Comparison of ENCODE assay signal across 17 cellular contexts in the genomic region with DNA sequence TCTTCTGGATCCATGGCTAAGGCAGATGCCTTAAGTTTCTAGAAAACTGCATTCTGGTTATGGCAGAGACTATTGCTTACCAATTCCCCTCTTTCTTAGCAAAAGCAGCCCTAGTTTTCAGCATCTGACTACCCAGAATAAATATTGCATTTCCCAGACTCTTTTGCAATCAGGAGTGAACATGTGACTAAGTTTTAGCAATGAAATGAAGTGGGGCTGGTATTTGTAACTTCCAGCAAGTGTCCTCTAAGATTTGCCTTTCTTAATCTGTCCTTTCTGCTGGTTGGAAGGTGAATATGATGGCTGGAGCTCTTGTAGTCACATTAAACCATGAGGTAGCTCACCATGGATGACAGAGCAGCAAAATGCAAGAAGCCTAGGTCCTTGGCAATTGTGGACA.
DNase-seq lines count a peak whose midpoint lies in the region; ATAC-seq, FAIRE-seq and TF ChIP-seq lines count a peak whose summit lies in the region.
"Had no signal": no experiment of that assay in that cellular context is flagged by ENCODE, and none has a peak within 500 bp of the region (broad histone marks: within the 10 kb centered on the region; RNA-seq: fewer than 3 reads in every experiment).

No MANE protein-coding gene starts in this region.

- H3K9me3 ChIP-seq in GM23248 (ENCODE audit: low read depth), result no peaks in the 10 kb centered on the region
- peaks cover 9% of the 10 kb centered on the region for H3K9me3 ChIP-seq in adipocyte (ENCODE audit: control insufficient read depth, low read length)
- no peaks in the 10 kb centered on the region for H3K9me3 ChIP-seq in hepatocyte (ENCODE audit: low read depth)
- H3K9me3 ChIP-seq in tibial artery, result no peaks in the 10 kb centered on the region

- H3F3A ChIP-seq in GM23248 (ENCODE audit: insufficient read depth), result no peaks in the 10 kb centered on the region

- H3K79me2 ChIP-seq in GM23248 (ENCODE audit: insufficient read depth) (no peaks in the 10 kb centered on the region), hepatocyte (no peaks in the 10 kb centered on the region)

- in situ Hi-C loops in GM23248 (cut with MboI), result no loop called here

- H2AFZ ChIP-seq in GM23248 (no peak overlapping the region), hepatocyte (no peak overlapping the region)

- H3K4me1 ChIP-seq in GM23248 (ENCODE audit: insufficient read depth), result no peaks in the 10 kb centered on the region
- peaks cover 34% of the 10 kb centered on the region for H3K4me1 ChIP-seq in adipocyte (ENCODE audit: control insufficient read depth, insufficient read depth, low read length)
- no peaks in the 10 kb centered on the region for H3K4me1 ChIP-seq in hepatocyte (ENCODE audit: insufficient read depth)
- peaks cover 0 to 38% (median 16%) of the 10 kb centered on the region in 4 donors for H3K4me1 ChIP-seq in tibial artery

- no peak for FAIRE-seq in D721Med (lab: Jason Lieb, UNC)
- FAIRE-seq: K562 had no signal

- H3K27me3 ChIP-seq in GM23248 (replicated peaks; ENCODE audit: insufficient read depth) (no peaks in the 10 kb centered on the region), adipocyte (replicated peaks; ENCODE audit: control insufficient read depth, insufficient read depth, low read length) (no peaks in the 10 kb centered on the region), hepatocyte (no peaks in the 10 kb centered on the region), tibial artery (no peaks in the 10 kb centered on the region)

- no peaks in the 10 kb centered on the region for H3K9me2 ChIP-seq in GM23248 (ENCODE audit: insufficient read depth)
- H3K9me2 ChIP-seq in hepatocyte (replicated peaks; ENCODE audit: insufficient read depth), result no peaks in the 10 kb centered on the region

- DNase-seq in GM23248 (peak; percentile 46), adipocyte (ENCODE audit: low read depth) (peak; percentile 37), hepatocyte (ENCODE audit: low spot score) (no peak), tibial artery (no peak), D721Med (ENCODE audit: insufficient read length, low spot score) (no peak), lower leg skin (ENCODE audit: low spot score in 2 of 2) (no peak)
- DNase-seq: ACHN; CD4-positive, CD25-positive, alpha-beta regulatory T cell; DMS53; HCEC 1CT; NCI-H1048; NCI-H1436 treated with DMSO at 0.1 percent for 48 hours; NCI-H2081; NCI-H748 treated with DMSO at 0.1 percent for 48 hours; RPMI8226 had no signal

- no peaks in the 10 kb centered on the region for H4K20me1 ChIP-seq in GM23248 (ENCODE audit: insufficient read depth)
- no peaks in the 10 kb centered on the region for H4K20me1 ChIP-seq in hepatocyte (ENCODE audit: insufficient read depth, poor library complexity, severe bottlenecking)

- TF ChIP-seq CTCF in hepatocyte (IDR thresholded peaks at IDR 0.05; ENCODE audit: poor library complexity) (no peak), tibial artery (IDR thresholded peaks at IDR 0.05) (no peak), D721Med (IDR thresholded peaks at IDR 0.05; ENCODE audit: insufficient read depth, missing control alignments) (no peak), lower leg skin (IDR thresholded peaks at IDR 0.05) (no peak)

- no peak overlapping the region for H3K4me3 ChIP-seq in GM23248
- peak overlapping the region; percentile 9 for H3K4me3 ChIP-seq in adipocyte (ENCODE audit: low read length)
- no peak overlapping the region for H3K4me3 ChIP-seq in hepatocyte
- no peak overlapping the region for H3K4me3 ChIP-seq in tibial artery
- no peak overlapping the region for H3K4me3 ChIP-seq in lower leg skin (ENCODE audit: low read depth, poor library complexity, severe bottlenecking)
- H3K4me3 ChIP-seq: K562 had no signal

- H3K9ac ChIP-seq in GM23248 (no peak overlapping the region), adipocyte (ENCODE audit: low read length) (peak overlapping the region; percentile 40)

- H3K4me2 ChIP-seq in GM23248 (ENCODE audit: unreplicated experiment) (no peak overlapping the region), hepatocyte (no peak overlapping the region)

- H3K36me3 ChIP-seq in GM23248 (ENCODE audit: low read depth) (no peaks in the 10 kb centered on the region), adipocyte (ENCODE audit: control insufficient read depth, insufficient read depth, low read length, severe bottlenecking) (no peaks in the 10 kb centered on the region), hepatocyte (replicated peaks; ENCODE audit: insufficient read depth, low read depth) (no peaks in the 10 kb centered on the region), tibial artery (no peaks in the 10 kb centered on the region)

- no peak for TF ChIP-seq POLR2A in lower leg skin (IDR thresholded peaks at IDR 0.05)

- H3K27ac ChIP-seq in GM23248, result no peak overlapping the region
- peak overlapping the region; percentile 79 for H3K27ac ChIP-seq in hepatocyte
- H3K27ac ChIP-seq in tibial artery, result peak overlapping the region; percentile 21 to 59

- no peak for ATAC-seq in HG03354 (IDR thresholded peaks at IDR 0.05; ENCODE audit: poor library complexity, severe bottlenecking, unreplicated experiment)
- ATAC-seq: K562 had no signal

- intact Hi-C loops in tibial artery (cut with DNase I; ENCODE audit: low total_unique reads) (loop anchor here (10.0 kb wide), 1 partner anchor 50 kb away; no protein-coding TSS in a partner anchor), lower leg skin (cut with DNase I; ENCODE audit: low total_unique reads) (loop anchor here (5.0 kb wide), 1 partner anchor 1238 kb away; no protein-coding TSS in a partner anchor)

Comparison
In these comparisons a context has a peak if more than half of its experiments do, and no peak if none do; other contexts are left out.
1. DNase-seq: peak in GM23248 (single experiment) and adipocyte (single experiment); none in hepatocyte (single experiment), tibial artery (0 of 2), D721Med (single experiment) and lower leg skin (0 of 2).